19 cellular contexts compared by ENCODE assay signal in the genomic region with DNA sequence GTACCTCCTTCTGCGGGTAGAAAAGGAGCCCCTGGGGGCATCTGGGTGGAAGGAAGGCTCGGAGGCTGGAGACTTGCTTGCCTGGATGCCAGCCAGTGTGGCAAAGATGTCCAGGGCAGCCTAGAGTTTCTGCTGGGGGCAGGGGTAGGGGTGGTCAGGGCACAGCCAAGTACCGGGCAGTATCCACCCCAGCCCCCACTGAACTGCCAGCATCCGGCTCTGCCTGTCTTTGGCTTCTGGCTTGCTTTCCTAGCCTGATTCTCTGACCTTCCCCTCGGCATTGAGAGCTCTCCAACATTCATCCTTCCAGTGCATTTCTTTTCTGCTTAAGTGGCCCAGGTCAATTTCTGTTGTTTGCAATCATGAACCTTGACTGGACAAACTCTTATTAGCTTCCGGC.
A peak's percentile ranks its signal among the peaks of the same experiment; 100 is the strongest.
DNase-seq lines count a peak whose midpoint lies in the region; TF ChIP-seq lines count a peak whose summit lies in the region.
"Had no signal": no experiment of that assay in that cellular context is flagged by ENCODE, and none has a peak within 500 bp of the region (broad histone marks: within the 10 kb centered on the region; RNA-seq: fewer than 3 reads in every experiment).

No MANE protein-coding gene starts in this region.

- H3K27me3 Mint-ChIP-seq in chondrocyte (ENCODE audit: low read depth), result no peaks in the 10 kb centered on the region
- H3K27me3 Mint-ChIP-seq in osteocyte (ENCODE audit: unreplicated experiment), result no peaks in the 10 kb centered on the region
- H3K27me3 Mint-ChIP-seq: CD8-positive, alpha-beta memory T cell; type B pancreatic cell had no signal

- peaks cover 63% of the 10 kb centered on the region for H3K4me1 Mint-ChIP-seq in chondrocyte (ENCODE audit: low read depth)
- H3K4me1 Mint-ChIP-seq in osteocyte (ENCODE audit: unreplicated experiment), result peaks cover 68% of the 10 kb centered on the region

- DNase-seq in DMS79 treated with DMSO at 0.1 percent for 48 hours (lab: John Stamatoyannopoulos, UW) (peak; percentile 74), NCI-H510A (lab: John Stamatoyannopoulos, UW) (peak; percentile 68), chondrocyte (ENCODE audit: low spot score) (no peak), osteocyte (ENCODE audit: extremely low spot score, unreplicated experiment) (no peak), Kasumi-1 (lab: John Stamatoyannopoulos, UW) (no peak), GM19240 (ENCODE audit: insufficient read length, low spot score) (no peak)
- DNase-seq in activated CD4-positive, CD25-positive, alpha-beta regulatory T cell (lab: John Stamatoyannopoulos, UW), result no peak
- DNase-seq: activated CD8-positive, alpha-beta memory T cell treated with anti-CD3 and anti-CD28 coated beads for 24 hours; activated gamma-delta T cell treated with Interleukin-2 at 50 U/mL for 16 hours; activated T-cell treated with anti-CD3 and anti-CD28 coated beads, Interleukin-2, amount 50 U/mL, for 1 hour; CD8-positive, alpha-beta memory T cell; endodermal cell; esophagus squamous epithelium; H7; NCI-H1105; NCI-H2081 treated with DMSO at 0.1 percent for 48 hours; stomach had no signal

- TF ChIP-seq CTCF in chondrocyte (IDR thresholded peaks at IDR 0.05) (no peak), osteocyte (IDR thresholded peaks at IDR 0.05) (no peak)

- H3K36me3 Mint-ChIP-seq in chondrocyte (ENCODE audit: low read depth) (no peaks in the 10 kb centered on the region), osteocyte (ENCODE audit: unreplicated experiment) (no peaks in the 10 kb centered on the region)
- H3K36me3 Mint-ChIP-seq: brain, type B pancreatic cell had no signal

- H3K9me3 Mint-ChIP-seq in chondrocyte (ENCODE audit: low read depth), result no peaks in the 10 kb centered on the region
- H3K9me3 Mint-ChIP-seq in osteocyte (ENCODE audit: unreplicated experiment), result no peaks in the 10 kb centered on the region
- H3K9me3 Mint-ChIP-seq: CD8-positive, alpha-beta memory T cell; endodermal cell; type B pancreatic cell had no signal

- no peak overlapping the region for H3K4me3 Mint-ChIP-seq in chondrocyte (ENCODE audit: unreplicated experiment)
- H3K4me3 Mint-ChIP-seq in osteocyte (ENCODE audit: unreplicated experiment), result no peak overlapping the region
- H3K4me3 Mint-ChIP-seq: CD8-positive, alpha-beta memory T cell; endodermal cell; type B pancreatic cell had no signal

- H3K27ac Mint-ChIP-seq in chondrocyte (ENCODE audit: unreplicated experiment) (peak overlapping the region; percentile 60), osteocyte (ENCODE audit: unreplicated experiment) (peak overlapping the region; percentile 78)
- H3K27ac Mint-ChIP-seq: CD8-positive, alpha-beta memory T cell; endodermal cell; type B pancreatic cell had no signal

Comparison
In these comparisons a context has a peak if more than half of its experiments do, and no peak if none do; other contexts are left out.
1. DNase-seq: peak in DMS79 treated with DMSO at 0.1 percent for 48 hours (single experiment) and NCI-H510A (single experiment); none in chondrocyte (single experiment), osteocyte (single experiment), Kasumi-1 (0 of 2), activated CD4-positive, CD25-positive, alpha-beta regulatory T cell (0 of 4) and GM19240 (single experiment).